In genomic region chr5:112024769-112025168, GRCh38 we compare ENCODE assay signal across 2 cellular contexts.
TF ChIP-seq lines count a peak whose summit lies in the region.

No MANE protein-coding gene starts in this region.

TF ChIP-seq in IMR-90, 13 proteins besides CTCF, POLR2A, EP300 and RAD21 (continued from another document):
- no peak for TF ChIP-seq FOS (IDR thresholded peaks at IDR 0.05; ENCODE audit: low read depth, low read length)

TF ChIP-seq in GM23338, 12 proteins besides CTCF, POLR2A, EP300 and RAD21 (continued from another document):
- TF ChIP-seq CREB1 (CRISPR knock-in tag; IDR thresholded peaks at IDR 0.05; ENCODE audit: low read depth) (no peak), JUNB (IDR thresholded peaks at IDR 0.05; ENCODE audit: unreplicated experiment) (no peak), REST (IDR thresholded peaks at IDR 0.05; ENCODE audit: unreplicated experiment) (no peak), ZNF114 (CRISPR knock-in tag; IDR thresholded peaks at IDR 0.05) (no peak), STAT1 (IDR thresholded peaks at IDR 0.05; ENCODE audit: unreplicated experiment) (no peak), POLR2AphosphoS5 (IDR thresholded peaks at IDR 0.05; ENCODE audit: low read depth) (no peak), NANOG (IDR thresholded peaks at IDR 0.05; ENCODE audit: borderline replicate concordance) (no peak), EZH2 (IDR thresholded peaks at IDR 0.05; ENCODE audit: low read depth, unreplicated experiment) (no peak), EZH2phosphoT487 (IDR thresholded peaks at IDR 0.05; ENCODE audit: unreplicated experiment) (no peak)
TF ChIP-seq in GM23338: peak in this region for 0.
